10 cellular contexts compared by ENCODE assay signal in genomic region chr22:41478891-41479521, GRCh38. TPM values are rescaled to one million over a fixed set of nuclear protein-coding genes. Genes with fewer than 3 reads are reported as not detected.
DNase-seq lines count a peak whose midpoint lies in the region; ATAC-seq and TF ChIP-seq lines count a peak whose summit lies in the region.
"Had no signal": no experiment of that assay in that cellular context is flagged by ENCODE, and none has a peak within 500 bp of the region (broad histone marks: within the 10 kb centered on the region; RNA-seq: fewer than 3 reads in every experiment).

No MANE protein-coding gene starts in this region.

- TF ChIP-seq POLR2A in esophagus squamous epithelium (IDR thresholded peaks at IDR 0.05), result no peak

- peaks cover 9 to 70% (median 41%) of the 10 kb centered on the region in 3 donors for H3K4me1 ChIP-seq in esophagus squamous epithelium

- H3K4me3 ChIP-seq in GM12865 (ENCODE audit: low read depth, low read length) (no peak overlapping the region), esophagus squamous epithelium (no peak overlapping the region)

- intact Hi-C loops in esophagus squamous epithelium (cut with DNase I), result no loop called here
- intact Hi-C loops in sciatic nerve (cut with DNase I), result no loop called here

- no peak for TF ChIP-seq CTCF in GM12865 (IDR thresholded peaks at IDR 0.05; ENCODE audit: insufficient read depth, low read depth, low read length, missing control alignments)
- TF ChIP-seq CTCF in esophagus squamous epithelium (IDR thresholded peaks at IDR 0.05), result no peak

- peak; percentile 44 for DNase-seq in GM12865 (ENCODE audit: low read depth)
- DNase-seq in NCI-H446 (lab: John Stamatoyannopoulos, UW), result peak; percentile 31 to 54
- no peak for DNase-seq in esophagus squamous epithelium (lab: John Stamatoyannopoulos, UW)
- no peak for DNase-seq in sciatic nerve (ENCODE audit: low spot score)
- no peak for DNase-seq in T-helper 1 cell
- DNase-seq in stimulated activated CD4-positive, alpha-beta T cell treated with anti-CD3 and anti-CD28 coated beads, Interleukin-2, amount 100 ng/mL, for 24 hours, result no peak
- no peak for DNase-seq in activated naive CD4-positive, alpha-beta T cell treated with anti-CD3 and anti-CD28 coated beads, Interleukin-2, amount 50 U/mL, for 16 hours
- DNase-seq: T1000 had no signal

- 62 to 75% methylated on average over 7 of the region's 7 CpGs for WGBS in esophagus squamous epithelium, 2 donors

- peaks cover 0 to 34% (median 0%) of the 10 kb centered on the region in 3 donors for H3K36me3 ChIP-seq in esophagus squamous epithelium

- ATAC-seq in sciatic nerve (peak; percentile 71), GM21367 (IDR thresholded peaks at IDR 0.05; ENCODE audit: unreplicated experiment) (no peak)

- H3K9me3 ChIP-seq in esophagus squamous epithelium, result no peaks in the 10 kb centered on the region

- H3K27ac ChIP-seq in esophagus squamous epithelium, result peak overlapping the region; percentile 24 to 84 (median 78)
- H3K27ac ChIP-seq: epithelial cell of prostate had no signal

- no peaks in the 10 kb centered on the region for H3K27me3 ChIP-seq in esophagus squamous epithelium

RNA-seq across cellular contexts. Expression of gene ACO2, which starts 10.1 kb away (rescaled TPM):
- total RNA-seq in esophagus squamous epithelium (10 to 100 TPM; 83.7 to 90.4 (median 87.0) TPM), sciatic nerve (68.0 TPM)

RNA-seq across cellular contexts. Expression of gene PHF5A, which starts 10.5 kb away (rescaled TPM):
- total RNA-seq in esophagus squamous epithelium (10 to 100 TPM; 21.5 to 47.3 (median 41.5) TPM), sciatic nerve (26.9 TPM)

RNA-seq across cellular contexts. Expression of gene TOB2, which starts 32.4 kb away (rescaled TPM):
- total RNA-seq in esophagus squamous epithelium, result 10 to 100 TPM; 15.7 to 30.5 (median 21.0) TPM
- 67.7 TPM for total RNA-seq in sciatic nerve

Comparison
In these comparisons a context has a peak if more than half of its experiments do, and no peak if none do; other contexts are left out.
1. DNase-seq: peak in GM12865 (single experiment) and NCI-H446 (2 of 2); none in esophagus squamous epithelium (single experiment), sciatic nerve (single experiment), T-helper 1 cell (0 of 5), stimulated activated CD4-positive, alpha-beta T cell treated with anti-CD3 and anti-CD28 coated beads, Interleukin-2, amount 100 ng/mL, for 24 hours (0 of 2) and activated naive CD4-positive, alpha-beta T cell treated with anti-CD3 and anti-CD28 coated beads, Interleukin-2, amount 50 U/mL, for 16 hours (single experiment).